In the genomic region with DNA sequence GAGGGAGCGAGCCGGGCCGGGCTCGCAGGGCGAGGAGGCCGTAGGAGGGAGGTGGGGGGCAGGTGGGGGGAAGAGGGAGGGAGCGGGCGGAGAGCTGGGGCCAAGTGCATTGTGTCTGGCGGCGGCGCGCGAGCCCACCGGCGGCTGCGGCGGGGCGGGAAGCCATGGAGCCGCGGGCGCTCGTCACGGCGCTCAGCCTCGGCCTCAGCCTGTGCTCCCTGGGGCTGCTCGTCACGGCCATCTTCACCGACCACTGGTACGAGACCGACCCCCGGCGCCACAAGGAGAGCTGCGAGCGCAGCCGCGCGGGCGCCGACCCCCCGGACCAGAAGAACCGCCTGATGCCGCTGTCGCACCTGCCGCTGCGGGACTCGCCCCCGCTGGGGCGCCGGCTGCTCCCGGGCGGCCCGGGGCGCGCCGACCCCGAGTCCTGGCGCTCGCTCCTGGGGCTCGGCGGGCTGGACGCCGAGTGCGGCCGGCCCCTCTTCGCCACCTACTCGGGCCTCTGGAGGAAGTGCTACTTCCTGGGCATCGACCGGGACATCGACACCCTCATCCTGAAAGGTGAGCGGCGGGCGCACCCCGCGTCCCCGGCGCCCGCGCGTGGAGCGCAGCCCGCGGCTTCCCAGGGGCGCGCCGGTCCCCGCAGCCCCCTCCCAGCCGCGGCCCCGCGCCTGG, we compare ENCODE assay signal across 8 cellular contexts. TPM values are rescaled to one million over a fixed set of nuclear protein-coding genes. Genes with fewer than 3 reads are reported as not detected.
DNase-seq lines count a peak whose midpoint lies in the region; ATAC-seq and TF ChIP-seq lines count a peak whose summit lies in the region.

A gene (plus strand): TSS at position 107 of the 678 bp plus-strand sequence. CDS start 58 bp downstream, at position 165.

- H3K27ac Mint-ChIP-seq in endodermal cell = peak within 1 kb of the TSS; percentile 89
- H3K27ac Mint-ChIP-seq in naive B cell = peak within 1 kb of the TSS in 1 of 6 donors; percentile 33

- no peaks in the 10 kb centered on the region for H4K20me1 ChIP-seq in PC-3 (ENCODE audit: low read length)

- H3K79me2 ChIP-seq in PC-3 (ENCODE audit: low read length) = no peaks in the 10 kb centered on the region

- BruUV-seq in PC-3 (replicated peaks; lab: Mats Ljungman, UMichigan) = no TSS peak

- H3K27me3 Mint-ChIP-seq in endodermal cell (ENCODE audit: insufficient read depth) (peaks cover 62% of the 10 kb centered on the region), naive B cell (peaks cover 52 to 64% (median 57%) of the 10 kb centered on the region in 3 donors)

- ATAC-seq in PC-3 (peak; percentile 48), naive B cell (ENCODE audit: low read depth in 2 of 2) (peak; percentile 41 to 58), HG02610 (IDR thresholded peaks at IDR 0.05; ENCODE audit: unreplicated experiment) (no peak), GM18867 (IDR thresholded peaks at IDR 0.05; ENCODE audit: unreplicated experiment) (no peak), HG03159 (IDR thresholded peaks at IDR 0.05; ENCODE audit: unreplicated experiment) (no peak)

- TF ChIP-seq CTCF in GM12864 (IDR thresholded peaks at IDR 0.05; ENCODE audit: low read depth, low read length, missing control alignments) (no peak), PC-3 (conservative IDR thresholded peaks at IDR 0.05; ENCODE audit: low read depth, low read length) (no peak), endodermal cell (conservative IDR thresholded peaks at IDR 0.05) (no peak)

- CTCF ChIA-PET in PC-3 (lab: Charles Lee) = no interaction called here

- H3K4me3 Mint-ChIP-seq in endodermal cell (peak within 1 kb of the TSS; percentile 84), naive B cell (peak within 1 kb of the TSS; percentile 67 to 92 (median 84))

- H3K9me3 Mint-ChIP-seq in endodermal cell = no peaks in the 10 kb centered on the region
- H3K9me3 Mint-ChIP-seq in naive B cell = peaks cover 0 to 2% (median 0%) of the 10 kb centered on the region in 7 donors

- peak within 1 kb of the TSS; percentile 63 for H2AFZ ChIP-seq in PC-3 (ENCODE audit: low read length)

- H3K4me1 Mint-ChIP-seq in endodermal cell (peaks cover 11% of the 10 kb centered on the region), naive B cell (peaks cover 16 to 20% (median 19%) of the 10 kb centered on the region in 3 donors)

- H3K4me3 ChIP-seq in GM12864 (ENCODE audit: low read depth, low read length) = peak within 1 kb of the TSS; percentile 24; the same call in 1 of the 2 replicates
- H3K4me3 ChIP-seq in PC-3 (ENCODE audit: low read length) = peak within 1 kb of the TSS; percentile 54
- H3K4me3 ChIP-seq in endodermal cell (ENCODE audit: low read length) = peak within 1 kb of the TSS; percentile 85

- H3K36me3 Mint-ChIP-seq in endodermal cell (ENCODE audit: low read depth) (no peaks in the 10 kb centered on the region), naive B cell (peaks cover 0 to 15% of the 10 kb centered on the region in 2 donors)

- H3F3A ChIP-seq in PC-3 (ENCODE audit: low read length, unreplicated experiment) = no peaks in the 10 kb centered on the region

- H3K9me2 ChIP-seq in PC-3 (replicated peaks; ENCODE audit: low read length) = no peaks in the 10 kb centered on the region

- intact Hi-C loops in PC-3 (cut with micrococcal nuclease) = no loop called here

- no peak for DNase-seq in GM12864 (ENCODE audit: low read depth)
- no peak for DNase-seq in PC-3
- DNase-seq in endodermal cell = peak; percentile 81
- DNase-seq in naive B cell = peak; percentile 8
- DNase-seq in NOMO-1 treated with dmso at 0.1 percent for 144 hours (lab: John Stamatoyannopoulos, UW; ENCODE audit: unreplicated experiment) = no peak

- H3K4me1 ChIP-seq in PC-3 (ENCODE audit: insufficient read depth, low read length) = peaks cover 1% of the 10 kb centered on the region
- H3K4me1 ChIP-seq in endodermal cell (ENCODE audit: control insufficient read depth, insufficient read depth, low read length) = no peaks in the 10 kb centered on the region

- H3K9me3 ChIP-seq in PC-3 (ENCODE audit: low read length) = no peaks in the 10 kb centered on the region
- no peaks in the 10 kb centered on the region for H3K9me3 ChIP-seq in endodermal cell (ENCODE audit: control insufficient read depth, low read length)

- H3K36me3 ChIP-seq in PC-3 (ENCODE audit: low read depth, low read length) (no peaks in the 10 kb centered on the region), endodermal cell (ENCODE audit: control insufficient read depth, insufficient read depth, low read length) (no peaks in the 10 kb centered on the region)

- POLR2A ChIA-PET in PC-3 (lab: Charles Lee; ENCODE audit: unreplicated experiment) = no interaction called here

- WGBS in endodermal cell (ENCODE audit: insufficient coverage in 1 of 2, insufficient read length in 1 of 2), 2 experiments = 0% methylated on average over 5 to 90 of the region's 90 CpGs

- no peak within 1 kb of the TSS for H3K27ac ChIP-seq in PC-3 (ENCODE audit: low read length)
- peak within 1 kb of the TSS; percentile 69 for H3K27ac ChIP-seq in endodermal cell (ENCODE audit: low read depth, low read length)

- H3K27me3 ChIP-seq in PC-3 (ENCODE audit: low read length) (peaks cover 19% of the 10 kb centered on the region), endodermal cell (ENCODE audit: control insufficient read depth, insufficient read depth, low read length, poor library complexity, severe bottlenecking) (peaks cover 50% of the 10 kb centered on the region)

- peak within 1 kb of the TSS; percentile 77 for H3K4me2 ChIP-seq in PC-3 (ENCODE audit: low read length)

- no peak within 1 kb of the TSS for H3K9ac ChIP-seq in PC-3 (ENCODE audit: low read length)
- peak within 1 kb of the TSS; percentile 18 for H3K9ac ChIP-seq in endodermal cell (ENCODE audit: extremely low read depth, low read length, poor library complexity, severe bottlenecking)

RNA-seq across cellular contexts. Expression of the gene that starts here (rescaled TPM):
- total RNA-seq in PC-3 (2014; rRNA removed) (0.33 TPM in 1 of 2 replicates, not detected in the other), endodermal cell (1 to 10 TPM; 5.5 to 7.4 TPM)
- polyA plus RNA-seq in endodermal cell (2013, experiment 1 of 2) = 24.1 TPM
- polyA plus RNA-seq in endodermal cell (2013, experiment 2 of 2) = 22.6 TPM
- polyA plus RNA-seq in naive B cell (ENCODE audit: low read depth in 6 of 6) = not detected

Comparison
In these comparisons a context has a peak if more than half of its experiments do, and no peak if none do; other contexts are left out.
1. Peak in ATAC-seq, H3K4me3 ChIP-seq and H3K4me2 ChIP-seq in PC-3; RNA of the gene not detected or under 1 TPM.
2. Peak in DNase-seq and ATAC-seq in naive B cell; RNA of the gene not detected or under 1 TPM.
3. H3K4me3 ChIP-seq: peak in every context shown above with its lines; median percentile 85 in endodermal cell; 54 in PC-3; 24 in GM12864.